In genomic region chr10:109973430-109973829, GRCh38 we compare ENCODE assay signal across 27 cellular contexts.
"Had no signal": no experiment of that assay in that cellular context is flagged by ENCODE, and none has a peak within 500 bp of the region (broad histone marks: within the 10 kb centered on the region; RNA-seq: fewer than 3 reads in every experiment).

No MANE protein-coding gene starts in this region.

- H3K9me3 ChIP-seq: ascending aorta, body of pancreas, MG63 had no signal

- H3K4me2 ChIP-seq: KMS-11, PC-9 had no signal

- H3K4me3 ChIP-seq: ascending aorta, body of pancreas, cardiac muscle cell, MG63, PC-9 had no signal

- H3K4me3 Mint-ChIP-seq: activated CD8-positive, alpha-beta T cell treated with anti-CD3 and anti-CD28 coated beads for 36 hours; activated naive CD8-positive, alpha-beta T cell treated with anti-CD3 and anti-CD28 coated beads, Interleukin-2, amount 50 U/mL, for 24 hours had no signal

- H3K36me3 ChIP-seq: ascending aorta, cardiac muscle cell, MG63, WERI-Rb-1 had no signal

- H3K9ac ChIP-seq: KMS-11 had no signal

- H2AFZ ChIP-seq: PC-9 had no signal

- DNase-seq: activated CD4-positive, alpha-beta T cell treated with anti-CD3 and anti-CD28 coated beads for 4 hours; activated CD8-positive, alpha-beta memory T cell treated with anti-CD3 and anti-CD28 coated beads, Interleukin-2, amount 50 U/mL, for 4 hours; activated CD8-positive, alpha-beta T cell treated with anti-CD3 and anti-CD28 coated beads for 36 hours; activated effector memory CD4-positive, alpha-beta T cell treated with anti-CD3 and anti-CD28 coated beads, Interleukin-2, amount 50 U/mL, for 16 hours; activated naive CD4-positive, alpha-beta T cell treated with Interleukin-2 at 50 U/mL for 16 hours; activated naive CD8-positive, alpha-beta T cell treated with anti-CD3 and anti-CD28 coated beads, Interleukin-2, amount 50 U/mL, for 24 hours; activated T-cell treated with anti-CD3 and anti-CD28 coated beads, Interleukin-2, amount 50 U/mL, for 1 hour; amniotic stem cell; body of pancreas; MG63; MV-4-11; NCI-H1092 treated with DMSO at 0.1 percent for 48 hours; NCI-H1417 treated with DMSO at 0.1 percent for 48 hours; NCI-H1694 treated with DMSO at 0.1 percent for 48 hours; NCI-H2029 treated with DMSO at 0.1 percent for 48 hours; NCI-H345; NCI-H510A; NCI-H526 treated with DMSO at 0.1 percent for 48 hours; PC-9; SHP77 treated with DMSO at 0.1 percent for 48 hours; T-helper 1 cell; WERI-Rb-1 had no signal

- H3K27ac Mint-ChIP-seq: activated CD8-positive, alpha-beta T cell treated with anti-CD3 and anti-CD28 coated beads for 36 hours; activated naive CD4-positive, alpha-beta T cell treated with anti-CD3 and anti-CD28 coated beads, Interleukin-2, amount 50 U/mL, for 72 hours; activated naive CD8-positive, alpha-beta T cell treated with anti-CD3 and anti-CD28 coated beads, Interleukin-2, amount 50 U/mL, for 24 hours had no signal

- H3K9me3 Mint-ChIP-seq: activated CD8-positive, alpha-beta T cell treated with anti-CD3 and anti-CD28 coated beads for 36 hours; activated naive CD4-positive, alpha-beta T cell treated with anti-CD3 and anti-CD28 coated beads, Interleukin-2, amount 50 U/mL, for 72 hours; activated naive CD8-positive, alpha-beta T cell treated with anti-CD3 and anti-CD28 coated beads, Interleukin-2, amount 50 U/mL, for 24 hours had no signal

- H3K27me3 ChIP-seq: ascending aorta, body of pancreas, cardiac muscle cell, MG63 had no signal

- ATAC-seq: activated CD4-positive, CD25-positive, alpha-beta regulatory T cell treated with anti-CD3 and anti-CD28 coated beads, Interleukin-2, amount 50 U/mL, for 24 hours; activated CD8-positive, alpha-beta T cell treated with anti-CD3 and anti-CD28 coated beads for 36 hours; activated naive CD4-positive, alpha-beta T cell treated with anti-CD3 and anti-CD28 coated beads, Interleukin-2, amount 50 U/mL, for 72 hours; activated naive CD8-positive, alpha-beta T cell treated with anti-CD3 and anti-CD28 coated beads, Interleukin-2, amount 50 U/mL, for 24 hours; body of pancreas had no signal

- H3K27ac ChIP-seq: ascending aorta, body of pancreas, cardiac muscle cell, KMS-11, PC-9, WERI-Rb-1 had no signal

- H3K36me3 Mint-ChIP-seq: activated naive CD4-positive, alpha-beta T cell treated with anti-CD3 and anti-CD28 coated beads, Interleukin-2, amount 50 U/mL, for 72 hours had no signal
